Comparison of ENCODE assay signal across 1 cellular context in genomic region chr12:103495783-103496456, GRCh38.
TF ChIP-seq lines count a peak whose summit lies in the region.

Gene C12orf42 (minus strand): TSS chr12:103495968. CDS start chr12:103478426, 17,542 bp downstream.

TF ChIP-seq in WTC11, 78 proteins besides CTCF, POLR2A, EP300 and RAD21 (continued from another document):
- TF ChIP-seq ZSCAN18 (CRISPR knock-in tag; IDR thresholded peaks at IDR 0.05) (no peak), ZNF423 (CRISPR knock-in tag; IDR thresholded peaks at IDR 0.05) (peak; percentile 94), HMGXB4 (CRISPR knock-in tag; IDR thresholded peaks at IDR 0.05) (peak; percentile 71; the same call in 1 of the 2 replicates), ETV6 (CRISPR knock-in tag; IDR thresholded peaks at IDR 0.05) (peak; percentile 55; the same call in 1 of the 2 replicates), FOXP4 (CRISPR knock-in tag; IDR thresholded peaks at IDR 0.05) (peak; percentile 61; the same call in 1 of the 2 replicates), RORB (CRISPR knock-in tag; IDR thresholded peaks at IDR 0.05) (no peak)
